In genomic region chr7:44959956-44960640, GRCh38 we compare ENCODE assay signal across 1 cellular context.
TF ChIP-seq lines count a peak whose summit lies in the region.

No MANE protein-coding gene starts in this region.

TF ChIP-seq in K562, 482 proteins besides CTCF, POLR2A, EP300 and RAD21:
- TF ChIP-seq ZNF609 (CRISPR knock-in tag; IDR thresholded peaks at IDR 0.05; ENCODE audit: borderline replicate concordance) (no peak), ZNF121 (CRISPR knock-in tag; conservative IDR thresholded peaks at IDR 0.05) (no peak), ZBTB7A (IDR thresholded peaks at IDR 0.05; ENCODE audit: borderline replicate concordance, control insufficient read depth, low read depth, low read length) (0 out of 2 replicates have a peak, but pooled peaks have one; percentile 17), ZNF407 (IDR thresholded peaks at IDR 0.05; ENCODE audit: low read depth) (no peak), NONO (IDR thresholded peaks at IDR 0.05; ENCODE audit: low read depth in 2 of 2, low read length in 1 of 2) (no peak), CBFB (CRISPR knock-in tag; IDR thresholded peaks at IDR 0.05) (0 out of 2 replicates have a peak, but pooled peaks have one; percentile 23)
